1 cellular context compared by ENCODE assay signal in genomic region chr17:81911969-81912368, GRCh38.
TF ChIP-seq lines count a peak whose summit lies in the region.

No MANE protein-coding gene starts in this region.

TF ChIP-seq in K562, 482 proteins besides CTCF, POLR2A, EP300 and RAD21:
- TF ChIP-seq ZNF740 (CRISPR knock-in tag; IDR thresholded peaks at IDR 0.05) = no peak
- no peak for TF ChIP-seq ZNF740 (tag; IDR thresholded peaks at IDR 0.05)
- TF ChIP-seq RBFOX2 (IDR thresholded peaks at IDR 0.05; ENCODE audit: low read depth, low read length) = peak; percentile 43; the same call in 1 of the 2 replicates
